8 cellular contexts compared by ENCODE assay signal in genomic region chr20:36966965-36967364, GRCh38. TPM values are rescaled to one million over a fixed set of nuclear protein-coding genes. Genes with fewer than 3 reads are reported as not detected.
DNase-seq lines count a peak whose midpoint lies in the region; ATAC-seq, FAIRE-seq and TF ChIP-seq lines count a peak whose summit lies in the region.
"Not testable (repeated sequence)": the region's sequence is repeated elsewhere in the genome, so short reads cannot be mapped to it uniquely, and the experiment has no call there.

No MANE protein-coding gene starts in this region.

- POLR2A ChIA-PET in T-cell (lab: Charles Lee), result interaction anchor here in 1 of 2 donors (0.6 kb wide), 1 partner anchor 18 kb away, joined by 3 read pairs; no protein-coding TSS in a partner anchor
- POLR2A ChIA-PET in HepG2 (lab: Yijun Ruan, JAX), result not testable (repeated sequence)

- H3K36me3 Mint-ChIP-seq in CD4-positive, CD25-positive, alpha-beta regulatory T cell, result peaks cover 18% of the 10 kb centered on the region
- not testable (repeated sequence) for H3K36me3 Mint-ChIP-seq in HFFc6 (ENCODE audit: low read depth); progenitor cell of endocrine pancreas (ENCODE audit: insufficient read depth)
- H3K36me3 Mint-ChIP-seq in T-cell, result peaks cover 18% of the 10 kb centered on the region
- H3K36me3 Mint-ChIP-seq in activated naive CD8-positive, alpha-beta T cell, result peaks cover 10% of the 10 kb centered on the region

- not testable (repeated sequence) for H3K9me3 Mint-ChIP-seq in CD4-positive, CD25-positive, alpha-beta regulatory T cell; T-cell; activated naive CD8-positive, alpha-beta T cell (ENCODE audit: low read depth); progenitor cell of endocrine pancreas (ENCODE audit: low read depth)
- peaks cover 11% of the 10 kb centered on the region for H3K9me3 Mint-ChIP-seq in HFFc6

- not testable (repeated sequence) for FAIRE-seq in HepG2 (lab: Jason Lieb, UNC)

- peak overlapping the region; percentile 61 for H3K27ac ChIP-seq in CD4-positive, CD25-positive, alpha-beta regulatory T cell (ENCODE audit: insufficient read depth, low read length, poor library complexity, severe bottlenecking)
- not testable (repeated sequence) for H3K27ac ChIP-seq in HepG2 (ENCODE audit: extremely low read length, insufficient read depth, low read length)

- not testable (repeated sequence) for H3K9me3 ChIP-seq in CD4-positive, CD25-positive, alpha-beta regulatory T cell (ENCODE audit: control insufficient read depth in 2 of 2, low read length in 2 of 2)
- H3K9me3 ChIP-seq in HepG2 (ENCODE audit: low read length), result peaks cover 13% of the 10 kb centered on the region

- peaks cover 49% of the 10 kb centered on the region for H3K4me1 ChIP-seq in CD4-positive, CD25-positive, alpha-beta regulatory T cell (ENCODE audit: control insufficient read depth, insufficient read depth, low read length, poor library complexity, severe bottlenecking)
- H3K4me1 ChIP-seq in HepG2 (ENCODE audit: insufficient read depth, low read length), result peaks cover 33% of the 10 kb centered on the region

- H3K9ac ChIP-seq in HepG2 (ENCODE audit: insufficient read depth, low read depth, low read length), result not testable (repeated sequence)

- H3K27me3 Mint-ChIP-seq in CD4-positive, CD25-positive, alpha-beta regulatory T cell; HFFc6 (ENCODE audit: insufficient read depth); T-cell; activated naive CD8-positive, alpha-beta T cell; progenitor cell of endocrine pancreas: not testable (repeated sequence)

- H4K20me1 ChIP-seq in HepG2 (ENCODE audit: insufficient read depth, low read length), result not testable (repeated sequence)

- H3K27me3 ChIP-seq in CD4-positive, CD25-positive, alpha-beta regulatory T cell (ENCODE audit: control insufficient read depth, insufficient read depth, low read length); HepG2 (ENCODE audit: control insufficient read depth in 1 of 2, insufficient read depth in 2 of 2, low read length in 2 of 2): not testable (repeated sequence)

- H3K79me2 ChIP-seq in HepG2 (ENCODE audit: insufficient read depth, low read length), result not testable (repeated sequence)

- DNase-seq in CD4-positive, CD25-positive, alpha-beta regulatory T cell; HFFc6; T-cell; choroid plexus epithelial cell (ENCODE audit: low read depth); HepG2 (ENCODE audit: low spot score); progenitor cell of endocrine pancreas (ENCODE audit: low spot score, unreplicated experiment): not testable (repeated sequence)
- DNase-seq in DMS53 (lab: John Stamatoyannopoulos, UW), result peak; percentile 15

- H3K4me3 ChIP-seq in CD4-positive, CD25-positive, alpha-beta regulatory T cell (ENCODE audit: low read depth, low read length); choroid plexus epithelial cell (ENCODE audit: low read depth, low read length); HepG2 (replicated peaks in 1 of 3; ENCODE audit: insufficient read depth in 1 of 3, low read depth in 2 of 3, low read length in 3 of 3): not testable (repeated sequence)

- ATAC-seq in CD4-positive, CD25-positive, alpha-beta regulatory T cell (ENCODE audit: low read depth in 2 of 2); T-cell (replicated peaks in 1 of 4): not testable (repeated sequence)
- peak; percentile 67 for ATAC-seq in HepG2

- H3K4me2 ChIP-seq in HepG2 (ENCODE audit: low read depth, low read length), result not testable (repeated sequence)

- peak; percentile 33; the same call in 1 of the 2 replicates for TF ChIP-seq CTCF in HFFc6 (IDR thresholded peaks at IDR 0.05)
- peak; percentile 7 for TF ChIP-seq CTCF in choroid plexus epithelial cell (conservative IDR thresholded peaks at IDR 0.05; ENCODE audit: low read depth, low read length)
- TF ChIP-seq CTCF in HepG2 (CRISPR knock-in tag; IDR thresholded peaks at IDR 0.05), result not testable (repeated sequence)
- peak; percentile 10 for TF ChIP-seq CTCF in progenitor cell of endocrine pancreas (IDR thresholded peaks at IDR 0.05; ENCODE audit: unreplicated experiment)

- in situ Hi-C loops in HepG2 (cut with HindIII; ENCODE audit: extremely low pct_ligation_motif_present, low pct_unique_long_range_greater_than_20kb), result not testable (repeated sequence)

- not testable (repeated sequence) for TF ChIP-seq RAD21 in HepG2 (CRISPR knock-in tag; IDR thresholded peaks at IDR 0.05)

- intact Hi-C loops in HepG2 (cut with micrococcal nuclease; ENCODE audit: unreplicated experiment), result not testable (repeated sequence)

- 58% methylated on average over 3 of the region's 3 CpGs for WGBS in HepG2 (ENCODE audit: low lambda C conversion rate)

- CTCF ChIA-PET in T-cell (lab: Charles Lee); HepG2 (lab: Yijun Ruan, JAX; ENCODE audit: low intra/inter-chr PET ratio, low total read pairs): not testable (repeated sequence)

- H3K4me1 Mint-ChIP-seq in CD4-positive, CD25-positive, alpha-beta regulatory T cell, result peaks cover 16 to 63% (median 45%) of the 10 kb centered on the region in 4 donors
- not testable (repeated sequence) for H3K4me1 Mint-ChIP-seq in HFFc6 (ENCODE audit: low read depth); progenitor cell of endocrine pancreas (ENCODE audit: low read depth)
- peaks cover 52 to 65% (median 54%) of the 10 kb centered on the region in 3 donors for H3K4me1 Mint-ChIP-seq in T-cell
- peaks cover 59% of the 10 kb centered on the region for H3K4me1 Mint-ChIP-seq in activated naive CD8-positive, alpha-beta T cell (ENCODE audit: low read depth)

- H3K27ac Mint-ChIP-seq in CD4-positive, CD25-positive, alpha-beta regulatory T cell, result peak overlapping the region; percentile 93 to 100 (median 94)
- H3K27ac Mint-ChIP-seq in HFFc6, progenitor cell of endocrine pancreas: not testable (repeated sequence)
- peak overlapping the region; percentile 97 to 98 for H3K27ac Mint-ChIP-seq in T-cell
- H3K27ac Mint-ChIP-seq in activated naive CD8-positive, alpha-beta T cell, result peak overlapping the region; percentile 34

- H3K36me3 ChIP-seq in CD4-positive, CD25-positive, alpha-beta regulatory T cell (ENCODE audit: control insufficient read depth, insufficient read depth, low read length); HepG2 (replicated peaks in 1 of 2; ENCODE audit: control insufficient read depth in 1 of 2, insufficient read depth in 2 of 2, low read length in 2 of 2): not testable (repeated sequence)

- not testable (repeated sequence) for TF ChIP-seq EP300 in HepG2 (IDR thresholded peaks at IDR 0.05; ENCODE audit: low read depth in 2 of 2, low read length in 2 of 2); HepG2 (CRISPR knock-in tag; IDR thresholded peaks at IDR 0.05; ENCODE audit: borderline replicate concordance)

- not testable (repeated sequence) for H2AFZ ChIP-seq in HepG2 (ENCODE audit: low read length)

- BruUV-seq in HepG2 (replicated peaks; lab: Mats Ljungman, UMichigan), result not testable (repeated sequence)

- TF ChIP-seq POLR2A in HepG2 (IDR thresholded peaks at IDR 0.05; ENCODE audit: insufficient read depth in 1 of 2, low read depth in 2 of 2, low read length in 2 of 2), result not testable (repeated sequence)

- H3K4me3 Mint-ChIP-seq in CD4-positive, CD25-positive, alpha-beta regulatory T cell, result peak overlapping the region in 1 of 4 donors; percentile 43
- H3K4me3 Mint-ChIP-seq in HFFc6; activated naive CD8-positive, alpha-beta T cell; progenitor cell of endocrine pancreas (ENCODE audit: low read depth): not testable (repeated sequence)
- H3K4me3 Mint-ChIP-seq in T-cell, result peak overlapping the region in 1 of 3 donors; percentile 83

RNA-seq across cellular contexts. Expression of gene SAMHD1, which starts 15.5 kb away (rescaled TPM):
- total RNA-seq in CD4-positive, CD25-positive, alpha-beta regulatory T cell, result 723 TPM
- 100 to 1,000 TPM; 327 to 481 (median 401) TPM for polyA plus RNA-seq in CD4-positive, CD25-positive, alpha-beta regulatory T cell
- 10 to 100 TPM; 19.4 to 31.3 (median 23.8) TPM for total RNA-seq in HFFc6 (2021; fragmentation: NEBNext Ultra II Directional; extraction: Animal tissue kit (Norgen Biotek cat#: 25700))
- total RNA-seq in T-cell (100 to 1,000 TPM; 218 to 437 (median 244) TPM), HepG2 (2016; rRNA removed; fragmentation: Illumina TruSeq; extraction: Trizol) (43.5 and 57.7 TPM in 2 replicates), progenitor cell of endocrine pancreas (15.1 and 17.1 TPM in 2 replicates)
- 5.2 and 6.2 TPM in 2 replicates for total RNA-seq in HepG2 (2016; cell fraction: cytosol; rRNA removed; fragmentation: Illumina TruSeq; extraction: Trizol; ENCODE audit: low read depth)
- 41.4 and 56.8 TPM in 2 replicates for total RNA-seq in HepG2 (2016; cell fraction: insoluble cytoplasmic fraction; rRNA removed; fragmentation: Illumina TruSeq; extraction: Trizol)
- 13.7 and 15.1 TPM in 2 replicates for total RNA-seq in HepG2 (2016; cell fraction: membrane; rRNA removed; fragmentation: Illumina TruSeq; extraction: Trizol)
- 37.8 and 40.5 TPM in 2 replicates for total RNA-seq in HepG2 (2016; cell fraction: nucleus; rRNA removed; fragmentation: Illumina TruSeq; extraction: Trizol)
- polyA plus RNA-seq in HepG2 (2011; rRNA removed), result 13.2 and 16.9 TPM in 2 replicates
- 7.9 and 11.7 TPM in 2 replicates for polyA plus RNA-seq in HepG2 (2011; cell fraction: cytosol; rRNA removed)
- polyA plus RNA-seq in HepG2 (2011; cell fraction: nucleus; rRNA removed), result 7.0 and 9.0 TPM in 2 replicates
- polyA plus RNA-seq in HepG2 (2012), result 15.7 and 17.1 TPM in 2 replicates
- 3.2 and 3.7 TPM in 2 replicates for polyA plus RNA-seq in HepG2 (2016; cell fraction: cytosol; fragmentation: Illumina TruSeq; extraction: Trizol; ENCODE audit: low read depth)
- polyA plus RNA-seq in HepG2 (2016; cell fraction: insoluble cytoplasmic fraction; fragmentation: Illumina TruSeq; extraction: Trizol; ENCODE audit: low read depth), result 44.6 and 50.6 TPM in 2 replicates
- 9.0 and 11.0 TPM in 2 replicates for polyA plus RNA-seq in HepG2 (2016; cell fraction: membrane; fragmentation: Illumina TruSeq; extraction: Trizol; ENCODE audit: low read depth)
- polyA plus RNA-seq in HepG2 (2016; cell fraction: nucleus; fragmentation: Illumina TruSeq; extraction: Trizol; ENCODE audit: insufficient read depth, low read depth), result 34.9 and 36.6 TPM in 2 replicates
- polyA minus RNA-seq in HepG2 (2011; rRNA and poly(A)+ RNA removed; ENCODE audit: low replicate concordance), result 27.0 and 42.7 TPM in 2 replicates
- 17.3 and 22.0 TPM in 2 replicates for polyA minus RNA-seq in HepG2 (2011; cell fraction: cytosol; rRNA and poly(A)+ RNA removed)
- polyA minus RNA-seq in HepG2 (2011; cell fraction: nucleus; rRNA and poly(A)+ RNA removed), result 42.0 and 50.0 TPM in 2 replicates
